ENCODE assay signal across 9 cellular contexts in genomic region chr1:218643281-218643680, GRCh38.
"Had no signal": no experiment of that assay in that cellular context is flagged by ENCODE, and none has a peak within 500 bp of the region (broad histone marks: within the 10 kb centered on the region; RNA-seq: fewer than 3 reads in every experiment).

No MANE protein-coding gene starts in this region.

- H2AFZ ChIP-seq: GM23248 had no signal

- H3K9me3 ChIP-seq: HAP-1 had no signal

- H3K27ac Mint-ChIP-seq: HFFc6 had no signal

- H3K4me3 Mint-ChIP-seq: HFFc6 had no signal

- H3K9me3 Mint-ChIP-seq: HFFc6 had no signal

- H3K4me1 ChIP-seq: HAP-1 had no signal

- DNase-seq: GOT3, H7, HFFc6, KG1 had no signal

- H3K9ac ChIP-seq: GM23248 had no signal

- H3K4me3 ChIP-seq: GM23248, HAP-1, K562 had no signal

- H3K36me3 ChIP-seq: HAP-1 had no signal

- ATAC-seq: HCT116, K562 had no signal

- H3K27ac ChIP-seq: GM23248 had no signal

- FAIRE-seq: HTR-8/SVneo, K562 had no signal
